8 cellular contexts compared by ENCODE assay signal in the genomic region with DNA sequence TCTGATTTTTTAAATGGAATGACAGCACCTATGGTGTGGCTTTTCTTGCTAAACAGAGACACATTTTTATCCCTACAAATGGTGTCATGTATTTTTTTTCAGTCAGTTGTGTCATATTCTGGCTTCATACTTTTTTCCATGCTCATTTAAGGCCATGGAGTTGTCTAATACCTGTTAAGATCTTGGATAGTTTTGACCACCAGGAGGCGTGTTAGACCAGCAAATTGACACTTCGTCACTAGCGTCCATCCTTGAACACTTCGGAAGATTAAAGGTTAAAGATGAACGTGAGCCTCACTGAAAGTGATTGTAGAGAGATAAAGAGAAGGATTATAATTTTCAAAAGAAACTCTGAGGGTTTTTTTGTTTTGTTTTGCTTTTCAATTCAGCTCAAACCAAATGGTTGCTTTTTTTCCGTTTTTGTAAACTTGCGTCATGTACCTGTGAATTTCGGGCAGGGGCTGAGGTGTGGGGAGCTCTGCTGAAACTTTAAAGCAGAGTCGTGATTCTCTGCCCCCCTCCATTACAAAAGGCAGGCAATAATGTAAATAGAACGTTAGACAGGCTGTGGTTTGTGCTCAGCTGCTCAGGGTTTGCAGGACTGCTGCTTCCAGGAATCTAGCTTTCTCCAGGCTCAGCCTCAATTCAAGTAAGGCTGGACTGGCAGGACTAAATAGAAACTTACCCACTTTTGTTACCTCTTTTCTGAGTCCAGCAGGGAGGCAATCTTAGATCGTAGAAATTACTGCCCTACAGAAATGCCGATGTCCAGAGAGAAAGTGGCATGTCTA.
DNase-seq lines count a peak whose midpoint lies in the region; FAIRE-seq and TF ChIP-seq lines count a peak whose summit lies in the region.

No MANE protein-coding gene starts in this region.

- peak; percentile 33 for DNase-seq in stimulated activated CD4-positive, alpha-beta T cell treated with anti-CD3 and anti-CD28 coated beads, Interleukin-1b, Interleukin-23, amount 100 ng/mL, for 48 hours
- DNase-seq in stimulated activated CD4-positive, alpha-beta T cell treated with anti-CD3 and anti-CD28 coated beads, Interleukin-4, amount 100 ng/mL, for 1 hour: no peak
- DNase-seq in KG1 (lab: John Stamatoyannopoulos, UW) (peak; percentile 78), NOMO-1 treated with DMSO at 0.1 percent for 48 hours (lab: John Stamatoyannopoulos, UW; ENCODE audit: unreplicated experiment) (peak; percentile 60), kidney (no peak), stomach (no peak), GOT3 (lab: John Stamatoyannopoulos, UW) (no peak)

- H3K27me3 ChIP-seq in stomach: peaks cover 0 to 11% (median 0%) of the 10 kb centered on the region in 3 donors

- no peak for TF ChIP-seq POLR2A in stomach (IDR thresholded peaks at IDR 0.05)

- H3K9me3 Mint-ChIP-seq in brain: no peaks in the 10 kb centered on the region

- peaks cover 7% of the 10 kb centered on the region for H3K4me1 Mint-ChIP-seq in brain

- intact Hi-C loops in kidney (cut with DNase I): loop anchor here (5.0 to 10.0 kb wide), 2 partner anchors 246 to 343 kb away; a partner anchor contains a TSS
- intact Hi-C loops in stomach (cut with DNase I; ENCODE audit: low total_unique reads): no loop called here

- no peak overlapping the region for H3K27ac ChIP-seq in kidney (ENCODE audit: low read depth in 2 of 2, low read length in 2 of 2)
- H3K27ac ChIP-seq in stomach: no peak overlapping the region

- H3K4me1 ChIP-seq in kidney (ENCODE audit: control insufficient read depth in 1 of 2, insufficient read depth in 1 of 2, low read depth in 1 of 2, low read length in 2 of 2) (no peaks in the 10 kb centered on the region), stomach (peaks cover 0 to 7% (median 0%) of the 10 kb centered on the region in 4 donors)

- H3K36me3 Mint-ChIP-seq in brain: no peaks in the 10 kb centered on the region

- H3K4me3 ChIP-seq in kidney (ENCODE audit: low read length in 2 of 2) (no peak overlapping the region), stomach (no peak overlapping the region)

- H3K36me3 ChIP-seq in kidney (ENCODE audit: control insufficient read depth in 1 of 2, insufficient read depth in 2 of 2, low read length in 2 of 2): no peaks in the 10 kb centered on the region
- no peaks in the 10 kb centered on the region for H3K36me3 ChIP-seq in stomach

- peak; percentile 56 for FAIRE-seq in kidney (lab: Jason Lieb, UNC)

- TF ChIP-seq EP300 in stomach (IDR thresholded peaks at IDR 0.05): no peak

- no peaks in the 10 kb centered on the region for H3K9me3 ChIP-seq in kidney (ENCODE audit: control insufficient read depth in 1 of 2, low read length in 2 of 2)
- no peaks in the 10 kb centered on the region for H3K9me3 ChIP-seq in stomach

- H3K27me3 Mint-ChIP-seq in brain: peaks cover 21% of the 10 kb centered on the region

- H3K4me3 Mint-ChIP-seq in brain: peak overlapping the region in 3 of 5 experiments; percentile 20 to 48 (median 42)

- WGBS in stomach, 5 donors: 23 to 32% (median 28%) methylated on average over 12 of the region's 12 CpGs

- H3K9ac ChIP-seq in kidney (ENCODE audit: low read length in 2 of 2): peak overlapping the region in 1 of 2 donors; percentile 24

- no peak overlapping the region for H3K27ac Mint-ChIP-seq in brain

- TF ChIP-seq CTCF in brain (conservative IDR thresholded peaks at IDR 0.05) (peak; percentile 90 to 93), kidney (IDR thresholded peaks at IDR 0.05; ENCODE audit: borderline replicate concordance, extremely low read depth, insufficient read depth) (peak; percentile 82), stomach (IDR thresholded peaks at IDR 0.05) (peak in 5 of 7 experiments; percentile 50 to 81 (median 60))

Comparison
In these comparisons a context has a peak if more than half of its experiments do, and no peak if none do; other contexts are left out.
1. DNase-seq: peak in stimulated activated CD4-positive, alpha-beta T cell treated with anti-CD3 and anti-CD28 coated beads, Interleukin-1b, Interleukin-23, amount 100 ng/mL, for 48 hours (single experiment), KG1 (single experiment) and NOMO-1 treated with DMSO at 0.1 percent for 48 hours (single experiment); none in stimulated activated CD4-positive, alpha-beta T cell treated with anti-CD3 and anti-CD28 coated beads, Interleukin-4, amount 100 ng/mL, for 1 hour (single experiment), kidney (single experiment), stomach (single experiment) and GOT3 (single experiment).
2. Peak in every context shown above with its lines, with median percentiles within 50 percentile points of each other: CTCF ChIP-seq.